ENCODE assay signal across 2 cellular contexts in the genomic region with DNA sequence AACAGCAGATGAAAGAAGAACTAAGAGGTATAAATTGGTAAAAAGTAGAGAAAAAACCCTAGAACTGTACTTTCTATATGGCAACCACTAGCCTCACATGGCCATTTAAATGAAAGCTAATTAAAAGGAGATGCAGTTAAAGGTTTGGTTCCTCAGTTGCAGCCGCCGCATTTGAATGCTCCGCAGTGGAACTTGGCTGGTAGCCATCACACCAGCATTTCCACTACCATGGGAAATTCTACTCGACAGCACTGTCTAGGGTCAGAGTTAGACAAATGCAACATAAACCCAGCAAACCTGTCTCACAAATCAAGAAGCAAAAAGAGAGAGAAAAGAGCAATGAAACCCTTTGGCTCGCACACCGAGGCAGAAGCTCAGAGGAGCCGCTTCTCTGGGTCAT.
TF ChIP-seq lines count a peak whose summit lies in the region.

No MANE protein-coding gene starts in this region.

TF ChIP-seq in H1, 55 proteins besides CTCF, POLR2A, EP300 and RAD21:
- TF ChIP-seq RXRA (IDR thresholded peaks at IDR 0.05; ENCODE audit: insufficient read depth, low read depth, low read length) (no peak), BACH1 (IDR thresholded peaks at IDR 0.05; ENCODE audit: low read length) (no peak), JUND (IDR thresholded peaks at IDR 0.05; ENCODE audit: low read length) (no peak), TAF1 (IDR thresholded peaks at IDR 0.05; ENCODE audit: low read depth, low read length) (no peak)
- TF ChIP-seq, protein P1, sequence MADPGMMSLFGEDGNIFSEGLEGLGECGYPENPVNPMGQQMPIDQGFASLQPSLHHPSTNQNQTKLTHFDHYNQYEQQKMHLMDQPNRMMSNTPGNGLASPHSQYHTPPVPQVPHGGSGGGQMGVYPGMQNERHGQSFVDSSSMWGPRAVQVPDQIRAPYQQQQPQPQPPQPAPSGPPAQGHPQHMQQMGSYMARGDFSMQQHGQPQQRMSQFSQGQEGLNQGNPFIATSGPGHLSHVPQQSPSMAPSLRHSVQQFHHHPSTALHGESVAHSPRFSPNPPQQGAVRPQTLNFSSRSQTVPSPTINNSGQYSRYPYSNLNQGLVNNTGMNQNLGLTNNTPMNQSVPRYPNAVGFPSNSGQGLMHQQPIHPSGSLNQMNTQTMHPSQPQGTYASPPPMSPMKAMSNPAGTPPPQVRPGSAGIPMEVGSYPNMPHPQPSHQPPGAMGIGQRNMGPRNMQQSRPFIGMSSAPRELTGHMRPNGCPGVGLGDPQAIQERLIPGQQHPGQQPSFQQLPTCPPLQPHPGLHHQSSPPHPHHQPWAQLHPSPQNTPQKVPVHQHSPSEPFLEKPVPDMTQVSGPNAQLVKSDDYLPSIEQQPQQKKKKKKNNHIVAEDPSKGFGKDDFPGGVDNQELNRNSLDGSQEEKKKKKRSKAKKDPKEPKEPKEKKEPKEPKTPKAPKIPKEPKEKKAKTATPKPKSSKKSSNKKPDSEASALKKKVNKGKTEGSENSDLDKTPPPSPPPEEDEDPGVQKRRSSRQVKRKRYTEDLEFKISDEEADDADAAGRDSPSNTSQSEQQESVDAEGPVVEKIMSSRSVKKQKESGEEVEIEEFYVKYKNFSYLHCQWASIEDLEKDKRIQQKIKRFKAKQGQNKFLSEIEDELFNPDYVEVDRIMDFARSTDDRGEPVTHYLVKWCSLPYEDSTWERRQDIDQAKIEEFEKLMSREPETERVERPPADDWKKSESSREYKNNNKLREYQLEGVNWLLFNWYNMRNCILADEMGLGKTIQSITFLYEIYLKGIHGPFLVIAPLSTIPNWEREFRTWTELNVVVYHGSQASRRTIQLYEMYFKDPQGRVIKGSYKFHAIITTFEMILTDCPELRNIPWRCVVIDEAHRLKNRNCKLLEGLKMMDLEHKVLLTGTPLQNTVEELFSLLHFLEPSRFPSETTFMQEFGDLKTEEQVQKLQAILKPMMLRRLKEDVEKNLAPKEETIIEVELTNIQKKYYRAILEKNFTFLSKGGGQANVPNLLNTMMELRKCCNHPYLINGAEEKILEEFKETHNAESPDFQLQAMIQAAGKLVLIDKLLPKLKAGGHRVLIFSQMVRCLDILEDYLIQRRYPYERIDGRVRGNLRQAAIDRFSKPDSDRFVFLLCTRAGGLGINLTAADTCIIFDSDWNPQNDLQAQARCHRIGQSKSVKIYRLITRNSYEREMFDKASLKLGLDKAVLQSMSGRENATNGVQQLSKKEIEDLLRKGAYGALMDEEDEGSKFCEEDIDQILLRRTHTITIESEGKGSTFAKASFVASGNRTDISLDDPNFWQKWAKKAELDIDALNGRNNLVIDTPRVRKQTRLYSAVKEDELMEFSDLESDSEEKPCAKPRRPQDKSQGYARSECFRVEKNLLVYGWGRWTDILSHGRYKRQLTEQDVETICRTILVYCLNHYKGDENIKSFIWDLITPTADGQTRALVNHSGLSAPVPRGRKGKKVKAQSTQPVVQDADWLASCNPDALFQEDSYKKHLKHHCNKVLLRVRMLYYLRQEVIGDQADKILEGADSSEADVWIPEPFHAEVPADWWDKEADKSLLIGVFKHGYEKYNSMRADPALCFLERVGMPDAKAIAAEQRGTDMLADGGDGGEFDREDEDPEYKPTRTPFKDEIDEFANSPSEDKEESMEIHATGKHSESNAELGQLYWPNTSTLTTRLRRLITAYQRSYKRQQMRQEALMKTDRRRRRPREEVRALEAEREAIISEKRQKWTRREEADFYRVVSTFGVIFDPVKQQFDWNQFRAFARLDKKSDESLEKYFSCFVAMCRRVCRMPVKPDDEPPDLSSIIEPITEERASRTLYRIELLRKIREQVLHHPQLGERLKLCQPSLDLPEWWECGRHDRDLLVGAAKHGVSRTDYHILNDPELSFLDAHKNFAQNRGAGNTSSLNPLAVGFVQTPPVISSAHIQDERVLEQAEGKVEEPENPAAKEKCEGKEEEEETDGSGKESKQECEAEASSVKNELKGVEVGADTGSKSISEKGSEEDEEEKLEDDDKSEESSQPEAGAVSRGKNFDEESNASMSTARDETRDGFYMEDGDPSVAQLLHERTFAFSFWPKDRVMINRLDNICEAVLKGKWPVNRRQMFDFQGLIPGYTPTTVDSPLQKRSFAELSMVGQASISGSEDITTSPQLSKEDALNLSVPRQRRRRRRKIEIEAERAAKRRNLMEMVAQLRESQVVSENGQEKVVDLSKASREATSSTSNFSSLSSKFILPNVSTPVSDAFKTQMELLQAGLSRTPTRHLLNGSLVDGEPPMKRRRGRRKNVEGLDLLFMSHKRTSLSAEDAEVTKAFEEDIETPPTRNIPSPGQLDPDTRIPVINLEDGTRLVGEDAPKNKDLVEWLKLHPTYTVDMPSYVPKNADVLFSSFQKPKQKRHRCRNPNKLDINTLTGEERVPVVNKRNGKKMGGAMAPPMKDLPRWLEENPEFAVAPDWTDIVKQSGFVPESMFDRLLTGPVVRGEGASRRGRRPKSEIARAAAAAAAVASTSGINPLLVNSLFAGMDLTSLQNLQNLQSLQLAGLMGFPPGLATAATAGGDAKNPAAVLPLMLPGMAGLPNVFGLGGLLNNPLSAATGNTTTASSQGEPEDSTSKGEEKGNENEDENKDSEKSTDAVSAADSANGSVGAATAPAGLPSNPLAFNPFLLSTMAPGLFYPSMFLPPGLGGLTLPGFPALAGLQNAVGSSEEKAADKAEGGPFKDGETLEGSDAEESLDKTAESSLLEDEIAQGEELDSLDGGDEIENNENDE (IDR thresholded peaks at IDR 0.05; ENCODE audit: insufficient replicate concordance, low read length): no peak
TF ChIP-seq in H1: peak in this region for 0.

TF ChIP-seq in HepG2, 621 proteins besides CTCF, POLR2A, EP300 and RAD21:
- no peak for TF ChIP-seq TSC22D2 (CRISPR knock-in tag; IDR thresholded peaks at IDR 0.05; ENCODE audit: borderline replicate concordance)
- TF ChIP-seq, protein P2, sequence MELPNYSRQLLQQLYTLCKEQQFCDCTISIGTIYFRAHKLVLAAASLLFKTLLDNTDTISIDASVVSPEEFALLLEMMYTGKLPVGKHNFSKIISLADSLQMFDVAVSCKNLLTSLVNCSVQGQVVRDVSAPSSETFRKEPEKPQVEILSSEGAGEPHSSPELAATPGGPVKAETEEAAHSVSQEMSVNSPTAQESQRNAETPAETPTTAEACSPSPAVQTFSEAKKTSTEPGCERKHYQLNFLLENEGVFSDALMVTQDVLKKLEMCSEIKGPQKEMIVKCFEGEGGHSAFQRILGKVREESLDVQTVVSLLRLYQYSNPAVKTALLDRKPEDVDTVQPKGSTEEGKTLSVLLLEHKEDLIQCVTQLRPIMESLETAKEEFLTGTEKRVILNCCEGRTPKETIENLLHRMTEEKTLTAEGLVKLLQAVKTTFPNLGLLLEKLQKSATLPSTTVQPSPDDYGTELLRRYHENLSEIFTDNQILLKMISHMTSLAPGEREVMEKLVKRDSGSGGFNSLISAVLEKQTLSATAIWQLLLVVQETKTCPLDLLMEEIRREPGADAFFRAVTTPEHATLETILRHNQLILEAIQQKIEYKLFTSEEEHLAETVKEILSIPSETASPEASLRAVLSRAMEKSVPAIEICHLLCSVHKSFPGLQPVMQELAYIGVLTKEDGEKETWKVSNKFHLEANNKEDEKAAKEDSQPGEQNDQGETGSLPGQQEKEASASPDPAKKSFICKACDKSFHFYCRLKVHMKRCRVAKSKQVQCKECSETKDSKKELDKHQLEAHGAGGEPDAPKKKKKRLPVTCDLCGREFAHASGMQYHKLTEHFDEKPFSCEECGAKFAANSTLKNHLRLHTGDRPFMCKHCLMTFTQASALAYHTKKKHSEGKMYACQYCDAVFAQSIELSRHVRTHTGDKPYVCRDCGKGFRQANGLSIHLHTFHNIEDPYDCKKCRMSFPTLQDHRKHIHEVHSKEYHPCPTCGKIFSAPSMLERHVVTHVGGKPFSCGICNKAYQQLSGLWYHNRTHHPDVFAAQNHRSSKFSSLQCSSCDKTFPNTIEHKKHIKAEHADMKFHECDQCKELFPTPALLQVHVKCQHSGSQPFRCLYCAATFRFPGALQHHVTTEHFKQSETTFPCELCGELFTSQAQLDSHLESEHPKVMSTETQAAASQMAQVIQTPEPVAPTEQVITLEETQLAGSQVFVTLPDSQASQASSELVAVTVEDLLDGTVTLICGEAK (IDR thresholded peaks at IDR 0.05): no peak
- TF ChIP-seq, protein P2 (CRISPR knock-in tag; IDR thresholded peaks at IDR 0.05): no peak
- no peak for TF ChIP-seq ZBTB42 (CRISPR knock-in tag; IDR thresholded peaks at IDR 0.05)
- no peak for TF ChIP-seq ZSCAN21 (CRISPR knock-in tag; IDR thresholded peaks at IDR 0.05; ENCODE audit: borderline replicate concordance)
- no peak for TF ChIP-seq TCF7 (IDR thresholded peaks at IDR 0.05; ENCODE audit: low read depth)
- TF ChIP-seq RAD51 (IDR thresholded peaks at IDR 0.05; ENCODE audit: borderline replicate concordance): no peak
- no peak for TF ChIP-seq MXD4 (CRISPR knock-in tag; IDR thresholded peaks at IDR 0.05)
- TF ChIP-seq NFIB (CRISPR knock-in tag; IDR thresholded peaks at IDR 0.05; ENCODE audit: borderline replicate concordance): no peak
